8 cellular contexts compared by ENCODE assay signal in the genomic region with DNA sequence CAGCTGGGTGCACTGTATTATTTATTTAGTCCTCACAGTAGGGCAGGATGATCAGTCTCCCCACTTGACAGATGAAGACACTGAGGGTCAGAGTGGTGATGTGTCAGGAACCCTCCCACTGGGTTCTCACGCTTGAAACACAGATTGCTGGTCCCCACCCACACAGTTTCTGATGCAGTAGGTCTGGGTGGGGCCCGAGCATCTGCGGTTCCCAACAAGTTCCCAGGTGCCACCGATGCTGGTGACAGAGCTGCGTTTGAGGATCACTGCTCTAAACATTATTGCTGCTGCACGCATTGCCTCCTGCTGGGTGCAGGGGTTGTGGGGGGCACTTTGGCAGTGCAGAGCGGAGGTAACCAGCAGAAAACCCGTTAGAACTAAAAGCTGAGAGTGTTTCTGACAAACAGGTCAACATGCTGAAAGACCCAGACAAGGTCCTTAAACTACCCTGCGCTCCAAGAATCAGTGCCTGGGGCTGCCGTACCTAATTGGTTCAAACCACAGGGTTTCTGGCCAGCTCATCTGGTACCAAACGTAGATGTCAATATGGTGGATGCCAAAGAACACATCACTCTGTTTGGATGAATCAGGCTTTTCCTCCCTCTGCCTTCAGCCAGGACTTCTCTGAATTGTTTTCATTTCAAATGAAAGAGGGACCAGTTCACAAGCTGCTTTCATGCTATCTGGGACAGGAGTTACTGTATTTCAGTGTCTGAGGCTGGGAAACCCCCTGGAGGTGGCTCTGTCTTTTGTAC.
A peak's percentile ranks its signal among the peaks of the same experiment; 100 is the strongest.
DNase-seq lines count a peak whose midpoint lies in the region; ATAC-seq and TF ChIP-seq lines count a peak whose summit lies in the region.

No MANE protein-coding gene starts in this region.

- H3K4me1 ChIP-seq in KMS-11 (ENCODE audit: low read depth, poor library complexity, severe bottlenecking) = peaks cover 21% of the 10 kb centered on the region

- H3K4me3 Mint-ChIP-seq in activated T-cell treated with anti-CD3 and anti-CD28 coated beads, Interleukin-2, amount 50 U/mL, for 72 hours = peak overlapping the region; percentile 65 to 82
- H3K4me3 Mint-ChIP-seq in stimulated activated memory B cell treated with anti-CD40 and anti-IgM and Interleukin-4, amounts not matched to agents 10 μg/mL and 1 μg/mL and 100 μg/mL, for 72 hours = no peak overlapping the region

- TF ChIP-seq CTCF in GM12865 (IDR thresholded peaks at IDR 0.05; ENCODE audit: insufficient read depth, low read depth, low read length, missing control alignments) = no peak
- no peak for TF ChIP-seq CTCF in KMS-11 (conservative IDR thresholded peaks at IDR 0.05; ENCODE audit: low read depth, low read length)

- H3K36me3 ChIP-seq in KMS-11 (ENCODE audit: insufficient read depth) = no peaks in the 10 kb centered on the region

- DNase-seq in GM12865 (ENCODE audit: low read depth) (peak; percentile 86), islet precursor cell (peak; percentile 82), NK-92 (lab: John Stamatoyannopoulos, UW; ENCODE audit: unreplicated experiment) (no peak), NCI-H524 treated with DMSO at 0.1 percent for 48 hours (lab: John Stamatoyannopoulos, UW) (no peak)
- peak; percentile 63 to 72 for DNase-seq in activated T-cell treated with anti-CD3 and anti-CD28 coated beads, Interleukin-2, amount 50 U/mL, for 72 hours

- ATAC-seq in activated T-cell treated with anti-CD3 and anti-CD28 coated beads, Interleukin-2, amount 50 U/mL, for 72 hours (replicated peaks in 1 of 2) = peak; percentile 81 to 86
- peak; percentile 92 for ATAC-seq in stimulated activated memory B cell treated with anti-CD40 and anti-IgM and Interleukin-4, amounts not matched to agents 10 μg/mL and 1 μg/mL and 100 μg/mL, for 72 hours
- no peak for ATAC-seq in HG03175 (IDR thresholded peaks at IDR 0.05; ENCODE audit: unreplicated experiment)

- no peak overlapping the region for H3K9ac ChIP-seq in KMS-11

- H3K79me2 ChIP-seq in KMS-11 (ENCODE audit: insufficient read depth, low read depth) = no peaks in the 10 kb centered on the region

- H3K4me1 Mint-ChIP-seq in activated T-cell treated with anti-CD3 and anti-CD28 coated beads, Interleukin-2, amount 50 U/mL, for 72 hours (ENCODE audit: low read depth) = peaks cover 33% of the 10 kb centered on the region
- H3K4me1 Mint-ChIP-seq in stimulated activated memory B cell treated with anti-CD40 and anti-IgM and Interleukin-4, amounts not matched to agents 10 μg/mL and 1 μg/mL and 100 μg/mL, for 72 hours = peaks cover 42% of the 10 kb centered on the region

- H3K36me3 Mint-ChIP-seq in activated T-cell treated with anti-CD3 and anti-CD28 coated beads, Interleukin-2, amount 50 U/mL, for 72 hours (ENCODE audit: insufficient read depth in 2 of 2) = peaks cover 0 to 2% of the 10 kb centered on the region in 2 donors
- H3K36me3 Mint-ChIP-seq in stimulated activated memory B cell treated with anti-CD40 and anti-IgM and Interleukin-4, amounts not matched to agents 10 μg/mL and 1 μg/mL and 100 μg/mL, for 72 hours = peaks cover 50% of the 10 kb centered on the region

- no peak overlapping the region for H2AFZ ChIP-seq in KMS-11 (ENCODE audit: low read depth)

- H3K9me3 Mint-ChIP-seq in activated T-cell treated with anti-CD3 and anti-CD28 coated beads, Interleukin-2, amount 50 U/mL, for 72 hours = no peaks in the 10 kb centered on the region
- H3K9me3 Mint-ChIP-seq in stimulated activated memory B cell treated with anti-CD40 and anti-IgM and Interleukin-4, amounts not matched to agents 10 μg/mL and 1 μg/mL and 100 μg/mL, for 72 hours = no peaks in the 10 kb centered on the region

- H3K4me3 ChIP-seq in GM12865 (ENCODE audit: low read depth, low read length) (no peak overlapping the region), KMS-11 (IDR thresholded peaks at IDR 0.05; ENCODE audit: insufficient read depth, low read depth, low read length) (no peak overlapping the region)

- H3K4me2 ChIP-seq in KMS-11 = no peak overlapping the region; the same call in 1 of the 2 replicates

- H3K27me3 Mint-ChIP-seq in activated T-cell treated with anti-CD3 and anti-CD28 coated beads, Interleukin-2, amount 50 U/mL, for 72 hours (ENCODE audit: low read depth) = no peaks in the 10 kb centered on the region
- H3K27me3 Mint-ChIP-seq in stimulated activated memory B cell treated with anti-CD40 and anti-IgM and Interleukin-4, amounts not matched to agents 10 μg/mL and 1 μg/mL and 100 μg/mL, for 72 hours = no peaks in the 10 kb centered on the region

- H3K27ac Mint-ChIP-seq in activated T-cell treated with anti-CD3 and anti-CD28 coated beads, Interleukin-2, amount 50 U/mL, for 72 hours = peak overlapping the region; percentile 94
- H3K27ac Mint-ChIP-seq in stimulated activated memory B cell treated with anti-CD40 and anti-IgM and Interleukin-4, amounts not matched to agents 10 μg/mL and 1 μg/mL and 100 μg/mL, for 72 hours = peak overlapping the region; percentile 59

- no peaks in the 10 kb centered on the region for H3K27me3 ChIP-seq in KMS-11 (ENCODE audit: insufficient read depth, low read depth)

- peak overlapping the region; percentile 9; the same call in 1 of the 2 replicates for H3K27ac ChIP-seq in KMS-11

- no peaks in the 10 kb centered on the region; the same call in 1 of the 2 replicates for H4K20me1 ChIP-seq in KMS-11 (ENCODE audit: insufficient read depth)

Comparison
In these comparisons a context has a peak if more than half of its experiments do, and no peak if none do; other contexts are left out.
1. DNase-seq: peak in GM12865 (single experiment), activated T-cell treated with anti-CD3 and anti-CD28 coated beads, Interleukin-2, amount 50 U/mL, for 72 hours (2 of 2) and islet precursor cell (single experiment); none in NK-92 (single experiment) and NCI-H524 treated with DMSO at 0.1 percent for 48 hours (single experiment).